Comparison of ENCODE assay signal across 11 cellular contexts in the genomic region with DNA sequence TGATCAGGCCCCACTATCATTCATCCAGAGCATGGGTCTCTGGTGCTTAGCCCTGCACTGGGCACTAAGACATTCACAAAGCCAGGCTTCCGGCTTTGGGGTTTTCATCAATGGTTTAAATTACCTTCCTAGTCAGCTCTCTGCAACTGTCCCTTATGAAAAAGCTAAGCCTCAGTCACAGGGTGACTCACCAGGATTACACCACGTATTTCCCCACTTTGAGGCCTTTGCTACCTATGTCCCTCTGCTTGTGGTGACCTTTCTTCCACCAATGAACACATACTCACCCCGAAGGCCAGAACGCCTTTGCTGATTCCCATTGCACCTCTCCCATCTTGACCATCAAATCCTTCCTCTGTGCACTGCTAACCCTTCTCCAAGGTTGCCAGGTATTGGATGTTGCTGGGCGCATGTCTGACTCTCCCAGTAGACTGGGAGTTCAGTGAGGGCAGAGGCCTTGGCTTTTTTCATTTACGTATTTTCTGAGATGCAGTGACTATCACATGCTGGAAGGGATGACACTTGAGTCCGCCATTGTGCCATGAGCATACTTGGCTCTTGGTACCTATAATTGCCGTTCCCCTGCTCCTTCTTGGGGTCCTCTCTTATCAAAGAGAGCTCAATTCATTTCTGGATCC. TPM values are rescaled to one million over a fixed set of nuclear protein-coding genes. Genes with fewer than 3 reads are reported as not detected.
A peak's percentile ranks its signal among the peaks of the same experiment; 100 is the strongest.
DNase-seq lines count a peak whose midpoint lies in the region; ATAC-seq and TF ChIP-seq lines count a peak whose summit lies in the region.
"Had no signal": no experiment of that assay in that cellular context is flagged by ENCODE, and none has a peak within 500 bp of the region (broad histone marks: within the 10 kb centered on the region; RNA-seq: fewer than 3 reads in every experiment).

No MANE protein-coding gene starts in this region.

- peak; percentile 43 for ATAC-seq in GM18517 (IDR thresholded peaks at IDR 0.05; ENCODE audit: unreplicated experiment)
- peak; percentile 57 for ATAC-seq in HG02678 (IDR thresholded peaks at IDR 0.05; ENCODE audit: unreplicated experiment)
- ATAC-seq in right lobe of liver: peak in 3 of 4 donors; percentile 12 to 52 (median 20)
- no peak for ATAC-seq in left colon
- no peak for ATAC-seq in HG02973 (IDR thresholded peaks at IDR 0.05; ENCODE audit: unreplicated experiment)

- no peaks in the 10 kb centered on the region for H3K9me3 ChIP-seq in right lobe of liver

- WGBS in right lobe of liver (ENCODE audit: insufficient coverage, low coverage, low lambda C conversion rate, missing lambda C conversion rate): 82% methylated on average over 7 of the region's 8 CpGs

- H3K4me1 Mint-ChIP-seq in Calu3 (ENCODE audit: low read depth, unreplicated experiment): no peaks in the 10 kb centered on the region
- H3K4me1 Mint-ChIP-seq: brain had no signal

- no peak for TF ChIP-seq POLR2A in right lobe of liver (IDR thresholded peaks at IDR 0.05)

- no peak overlapping the region for H3K27ac Mint-ChIP-seq in Calu3 (ENCODE audit: unreplicated experiment)
- H3K27ac Mint-ChIP-seq: brain had no signal

- H3K27me3 ChIP-seq in right lobe of liver: no peaks in the 10 kb centered on the region

- DNase-seq in SW480 (ENCODE audit: low spot score) (peak; percentile 34), right lobe of liver (no peak), left colon (no peak), Calu3 (no peak), anterior cingulate cortex (lab: John Stamatoyannopoulos, UW) (no peak)
- DNase-seq: mesendoderm, NCI-H748 treated with DMSO at 0.1 percent for 48 hours had no signal

- CTCF ChIA-PET in Calu3 (lab: Charles Lee): no interaction called here

- H3K27ac ChIP-seq in right lobe of liver: no peak overlapping the region

- no TSS peak for BruUV-seq in Calu3 (replicated peaks; lab: Mats Ljungman, UMichigan)

- no peak overlapping the region for H3K4me3 Mint-ChIP-seq in Calu3 (ENCODE audit: low read depth, unreplicated experiment)
- H3K4me3 Mint-ChIP-seq: brain had no signal

- intact Hi-C loops in right lobe of liver (cut with DNase I) (no loop called here), left colon (cut with DNase I, micrococcal nuclease) (no loop called here), Calu3 (cut with micrococcal nuclease; ENCODE audit: unreplicated experiment) (loop anchor here (10.0 kb wide), 1 partner anchor 54 kb away; a partner anchor contains a TSS)

- no peaks in the 10 kb centered on the region for H3K9me3 Mint-ChIP-seq in Calu3 (ENCODE audit: low read depth, unreplicated experiment)
- H3K9me3 Mint-ChIP-seq: brain had no signal

- no peaks in the 10 kb centered on the region for H3K36me3 ChIP-seq in right lobe of liver

- no peak overlapping the region for H3K4me3 ChIP-seq in right lobe of liver

- no peaks in the 10 kb centered on the region for H3K4me1 ChIP-seq in right lobe of liver

- H3K36me3 Mint-ChIP-seq in Calu3 (ENCODE audit: insufficient read depth, unreplicated experiment): no peaks in the 10 kb centered on the region
- H3K36me3 Mint-ChIP-seq: brain had no signal

- TF ChIP-seq CTCF in right lobe of liver (IDR thresholded peaks at IDR 0.05): no peak
- TF ChIP-seq CTCF in Calu3 (IDR thresholded peaks at IDR 0.05; ENCODE audit: unreplicated experiment): no peak

- peaks cover 73% of the 10 kb centered on the region for H3K27me3 Mint-ChIP-seq in Calu3 (ENCODE audit: unreplicated experiment)

RNA-seq across cellular contexts. Expression of a gene that starts 58.7 kb away (rescaled TPM):
- 1 to 10 TPM in 1 of 6 experiments, under 1 TPM in 5; 0.19 to 2.0 (median 0.38) TPM for total RNA-seq in right lobe of liver
- 1 to 10 TPM in 1 of 2 donors, under 1 TPM in 1; 0.24 to 1.0 TPM for total RNA-seq in left colon
- total RNA-seq in Calu3 (2022): not detected in 2 replicates

Comparison
In these comparisons a context has a peak if more than half of its experiments do, and no peak if none do; other contexts are left out.
1. ATAC-seq: peak in GM18517 (single experiment), HG02678 (single experiment) and right lobe of liver (3 of 4); none in left colon (single experiment) and HG02973 (single experiment).